Comparison of ENCODE assay signal across 22 cellular contexts in genomic region chr14:105879503-105879866, GRCh38.
A peak's percentile ranks its signal among the peaks of the same experiment; 100 is the strongest.
DNase-seq lines count a peak whose midpoint lies in the region; TF ChIP-seq lines count a peak whose summit lies in the region.
"Had no signal": no experiment of that assay in that cellular context is flagged by ENCODE, and none has a peak within 500 bp of the region (broad histone marks: within the 10 kb centered on the region; RNA-seq: fewer than 3 reads in every experiment).

No MANE protein-coding gene starts in this region.

- H3K27ac Mint-ChIP-seq in activated T-cell treated with anti-CD3 and anti-CD28 coated beads, Interleukin-2, amount 50 U/mL, for 24 hours: peak overlapping the region; percentile 81
- no peak overlapping the region for H3K27ac Mint-ChIP-seq in nephron progenitor cell
- H3K27ac Mint-ChIP-seq: B cell; stimulated activated naive B cell treated with anti-CD40 and anti-IgM and Interleukin-4, amounts not matched to agents 10 μg/mL and 1 μg/mL and 100 μg/mL, for 72 hours had no signal

- peaks cover 6% of the 10 kb centered on the region for H3K4me1 Mint-ChIP-seq in activated T-cell treated with anti-CD3 and anti-CD28 coated beads, Interleukin-2, amount 50 U/mL, for 24 hours (ENCODE audit: low read depth)
- no peaks in the 10 kb centered on the region for H3K4me1 Mint-ChIP-seq in nephron progenitor cell
- H3K4me1 Mint-ChIP-seq: B cell; stimulated activated naive B cell treated with anti-CD40 and anti-IgM and Interleukin-4, amounts not matched to agents 10 μg/mL and 1 μg/mL and 100 μg/mL, for 72 hours had no signal

- DNase-seq in activated T-cell treated with anti-CD3 and anti-CD28 coated beads, Interleukin-2, amount 50 U/mL, for 24 hours: no peak
- no peak for DNase-seq in activated T-cell treated with anti-CD3 and anti-CD28 coated beads for 4 hours
- DNase-seq in NCI-H69 (lab: John Stamatoyannopoulos, UW): peak; percentile 73
- DNase-seq in coronary artery (ENCODE audit: low spot score): peak; percentile 28
- DNase-seq in sigmoid colon: peak; percentile 50
- no peak for DNase-seq in amniotic stem cell (lab: John Stamatoyannopoulos, UW)
- DNase-seq in HK-2 (ENCODE audit: unreplicated experiment): no peak
- DNase-seq in nephron progenitor cell: no peak
- DNase-seq: activated CD4-positive, alpha-beta T cell treated with anti-CD3 and anti-CD28 coated beads for 1 hour; DMS79 treated with DMSO at 0.1 percent for 48 hours; HCEC 1CT; NCI-H1092; NCI-H2029; NCI-H345; NCI-H82; stimulated activated naive B cell treated with anti-CD40 and anti-IgM and Interleukin-4, amounts not matched to agents 10 μg/mL and 1 μg/mL and 100 μg/mL, for 72 hours had no signal

- H3K27me3 ChIP-seq in sigmoid colon: peaks cover 0 to 6% (median 0%) of the 10 kb centered on the region in 3 donors

- H3K36me3 ChIP-seq in sigmoid colon: no peaks in the 10 kb centered on the region
- H3K36me3 ChIP-seq: neutrophil had no signal

- H3K4me1 ChIP-seq in sigmoid colon: no peaks in the 10 kb centered on the region
- H3K4me1 ChIP-seq: A549, psoas muscle had no signal

- peak overlapping the region; percentile 35 for H3K4me3 Mint-ChIP-seq in activated T-cell treated with anti-CD3 and anti-CD28 coated beads, Interleukin-2, amount 50 U/mL, for 24 hours
- H3K4me3 Mint-ChIP-seq in nephron progenitor cell: no peak overlapping the region
- H3K4me3 Mint-ChIP-seq: B cell; stimulated activated naive B cell treated with anti-CD40 and anti-IgM and Interleukin-4, amounts not matched to agents 10 μg/mL and 1 μg/mL and 100 μg/mL, for 72 hours had no signal

- H3K4me3 ChIP-seq in coronary artery (no peak overlapping the region), sigmoid colon (no peak overlapping the region)
- H3K4me3 ChIP-seq: A549, psoas muscle, smooth muscle cell had no signal

- TF ChIP-seq EP300 in sigmoid colon (IDR thresholded peaks at IDR 0.05): no peak

- TF ChIP-seq POLR2A in sigmoid colon (IDR thresholded peaks at IDR 0.05): no peak

- peaks cover 19% of the 10 kb centered on the region for H3K27me3 Mint-ChIP-seq in activated T-cell treated with anti-CD3 and anti-CD28 coated beads, Interleukin-2, amount 50 U/mL, for 24 hours
- H3K27me3 Mint-ChIP-seq in nephron progenitor cell (ENCODE audit: low read depth, poor library complexity): no peaks in the 10 kb centered on the region
- H3K27me3 Mint-ChIP-seq: B cell; stimulated activated naive B cell treated with anti-CD40 and anti-IgM and Interleukin-4, amounts not matched to agents 10 μg/mL and 1 μg/mL and 100 μg/mL, for 72 hours had no signal

- WGBS in sigmoid colon, 2 donors: 66 to 81% methylated on average over 7 of the region's 7 CpGs

- TF ChIP-seq CTCF in coronary artery (IDR thresholded peaks at IDR 0.05) (no peak), sigmoid colon (IDR thresholded peaks at IDR 0.05) (no peak), nephron progenitor cell (IDR thresholded peaks at IDR 0.05) (no peak)

- H3K36me3 Mint-ChIP-seq in activated T-cell treated with anti-CD3 and anti-CD28 coated beads, Interleukin-2, amount 50 U/mL, for 24 hours (ENCODE audit: low read depth): no peaks in the 10 kb centered on the region
- no peaks in the 10 kb centered on the region for H3K36me3 Mint-ChIP-seq in nephron progenitor cell (ENCODE audit: low read depth)
- H3K36me3 Mint-ChIP-seq: stimulated activated naive B cell treated with anti-CD40 and anti-IgM and Interleukin-4, amounts not matched to agents 10 μg/mL and 1 μg/mL and 100 μg/mL, for 72 hours had no signal

- intact Hi-C loops in sigmoid colon (cut with DNase I): no loop called here

- H3K9me3 Mint-ChIP-seq in activated T-cell treated with anti-CD3 and anti-CD28 coated beads, Interleukin-2, amount 50 U/mL, for 24 hours: no peaks in the 10 kb centered on the region
- peaks cover 70% of the 10 kb centered on the region for H3K9me3 Mint-ChIP-seq in nephron progenitor cell
- H3K9me3 Mint-ChIP-seq: stimulated activated naive B cell treated with anti-CD40 and anti-IgM and Interleukin-4, amounts not matched to agents 10 μg/mL and 1 μg/mL and 100 μg/mL, for 72 hours had no signal

- H3K27ac ChIP-seq in coronary artery: no peak overlapping the region
- no peak overlapping the region for H3K27ac ChIP-seq in sigmoid colon
- H3K27ac ChIP-seq: A549, epithelial cell of prostate, neutrophil, psoas muscle had no signal

- no peaks in the 10 kb centered on the region for H3K9me3 ChIP-seq in sigmoid colon
- H3K9me3 ChIP-seq: A549, neutrophil, psoas muscle had no signal

Comparison
In these comparisons a context has a peak if more than half of its experiments do, and no peak if none do; other contexts are left out.
1. DNase-seq: peak in NCI-H69 (single experiment), coronary artery (single experiment) and sigmoid colon (single experiment); none in activated T-cell treated with anti-CD3 and anti-CD28 coated beads, Interleukin-2, amount 50 U/mL, for 24 hours (single experiment), activated T-cell treated with anti-CD3 and anti-CD28 coated beads for 4 hours (single experiment), amniotic stem cell (single experiment), HK-2 (single experiment) and nephron progenitor cell (single experiment).